26 cellular contexts compared by ENCODE assay signal in the genomic region with DNA sequence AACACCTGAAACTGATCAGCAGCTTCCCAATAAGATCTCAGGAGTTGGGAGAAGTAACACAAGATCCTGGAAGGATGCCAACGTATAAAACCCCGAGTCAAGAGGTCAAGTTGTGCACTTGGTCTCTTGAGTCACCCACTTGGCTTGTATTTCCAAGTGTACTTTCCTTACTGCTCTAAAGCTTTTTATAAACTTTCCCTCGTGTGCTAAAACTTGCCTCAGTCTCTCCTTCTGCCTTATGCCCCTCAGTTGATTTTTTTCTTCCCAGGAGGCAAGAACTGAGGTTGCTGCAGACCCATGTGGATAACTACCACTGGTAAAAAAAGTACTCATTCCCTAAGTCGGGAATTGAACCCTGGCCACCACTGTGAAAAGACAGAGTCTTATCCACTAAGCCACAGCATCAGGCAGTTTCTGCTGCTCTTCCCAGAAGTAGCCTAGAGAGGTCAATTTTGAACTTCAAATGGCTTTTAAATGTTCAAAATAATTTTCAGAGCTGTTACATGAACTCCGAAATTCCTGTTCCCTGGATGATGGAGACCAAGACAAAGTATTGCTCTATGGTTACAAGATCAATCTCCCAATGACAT. TPM values are rescaled to one million over a fixed set of nuclear protein-coding genes. Genes with fewer than 3 reads are reported as not detected.
DNase-seq lines count a peak whose midpoint lies in the region; ATAC-seq and TF ChIP-seq lines count a peak whose summit lies in the region.
"Had no signal": no experiment of that assay in that cellular context is flagged by ENCODE, and none has a peak within 500 bp of the region (broad histone marks: within the 10 kb centered on the region; RNA-seq: fewer than 3 reads in every experiment).

No MANE protein-coding gene starts in this region.

- no TSS peak for BruUV-seq in Calu3 (replicated peaks; lab: Mats Ljungman, UMichigan)

- H3K27ac ChIP-seq in testis, result no peak overlapping the region
- H3K27ac ChIP-seq: esophagus muscularis mucosa, heart left ventricle, ovary, right lobe of liver, thyroid gland had no signal

- CTCF ChIA-PET in Calu3 (lab: Charles Lee), result interaction anchor here (1.1 to 1.3 kb wide), 3 partner anchors 9 to 41 kb away, joined by 3 to 6 read pairs (median 4); partner anchors contain the start of gene ITLN1

- H3K4me1 Mint-ChIP-seq in Calu3 (ENCODE audit: low read depth, unreplicated experiment), result peaks cover 16% of the 10 kb centered on the region
- H3K4me1 Mint-ChIP-seq: activated CD4-positive, alpha-beta T cell treated with anti-CD3 and anti-CD28 coated beads, Interleukin-2, amount 10 ng/mL, durations not matched to agents 7 days and 5 days; central memory CD8-positive, alpha-beta T cell; stimulated activated memory B cell treated with anti-CD40 and anti-IgM and Interleukin-4, amounts not matched to agents 10 μg/mL and 1 μg/mL and 100 μg/mL, for 72 hours had no signal

- H3K36me3 Mint-ChIP-seq in Calu3 (ENCODE audit: insufficient read depth, unreplicated experiment), result peaks cover 5% of the 10 kb centered on the region

- no peaks in the 10 kb centered on the region for H3K36me3 ChIP-seq in adipocyte (ENCODE audit: control insufficient read depth, insufficient read depth, low read length, severe bottlenecking)
- H3K36me3 ChIP-seq in testis (ENCODE audit: low read depth, missing control alignments), result no peaks in the 10 kb centered on the region
- H3K36me3 ChIP-seq: esophagus muscularis mucosa, heart left ventricle, ovary, right lobe of liver, thyroid gland had no signal

- WGBS in testis, 2 donors, result 76 to 83% methylated on average over 5 of the region's 5 CpGs

- H3K9ac ChIP-seq in adipocyte (ENCODE audit: low read length), result no peak overlapping the region

- H3K9me3 ChIP-seq in adipocyte (ENCODE audit: control insufficient read depth, low read length), result peaks cover 4% of the 10 kb centered on the region
- no peaks in the 10 kb centered on the region for H3K9me3 ChIP-seq in testis
- H3K9me3 ChIP-seq: right lobe of liver, thyroid gland had no signal

- ATAC-seq in GM21825 (IDR thresholded peaks at IDR 0.05; ENCODE audit: unreplicated experiment), result no peak
- ATAC-seq: heart left ventricle; naive thymus-derived CD4-positive, alpha-beta T cell; Right ventricle myocardium inferior; stimulated activated memory B cell treated with anti-CD40 and anti-IgM and Interleukin-4, amounts not matched to agents 10 μg/mL and 1 μg/mL and 100 μg/mL, for 72 hours had no signal

- H3K27me3 ChIP-seq in adipocyte (replicated peaks; ENCODE audit: control insufficient read depth, insufficient read depth, low read length) (no peaks in the 10 kb centered on the region), testis (no peaks in the 10 kb centered on the region)
- H3K27me3 ChIP-seq: heart left ventricle, ovary, right lobe of liver, thyroid gland had no signal

- H3K27me3 Mint-ChIP-seq in Calu3 (ENCODE audit: unreplicated experiment), result peaks cover 24% of the 10 kb centered on the region

- H3K27ac Mint-ChIP-seq in Calu3 (ENCODE audit: unreplicated experiment), result peak overlapping the region; percentile 32
- H3K27ac Mint-ChIP-seq: activated CD4-positive, alpha-beta T cell treated with anti-CD3 and anti-CD28 coated beads, Interleukin-2, amount 10 ng/mL, durations not matched to agents 7 days and 5 days; CD4-positive, alpha-beta T cell; naive thymus-derived CD4-positive, alpha-beta T cell; stimulated activated memory B cell treated with anti-CD40 and anti-IgM and Interleukin-4, amounts not matched to agents 10 μg/mL and 1 μg/mL and 100 μg/mL, for 72 hours had no signal

- intact Hi-C loops in Calu3 (cut with micrococcal nuclease; ENCODE audit: unreplicated experiment), result no loop called here
- intact Hi-C loops in testis (cut with DNase I; ENCODE audit: low total_unique reads), result no loop called here

- H3K4me1 ChIP-seq in adipocyte (ENCODE audit: control insufficient read depth, insufficient read depth, low read length), result no peaks in the 10 kb centered on the region
- peaks cover 5% of the 10 kb centered on the region for H3K4me1 ChIP-seq in testis
- H3K4me1 ChIP-seq: esophagus muscularis mucosa, heart left ventricle, right lobe of liver had no signal

- no peak for DNase-seq in Calu3
- peak; percentile 48 for DNase-seq in HT-29 (ENCODE audit: low spot score)
- DNase-seq in adipocyte (ENCODE audit: low read depth), result peak; percentile 8
- DNase-seq in iris pigment epithelial cell (ENCODE audit: low read depth), result peak; percentile 23
- no peak for DNase-seq in foreskin melanocyte
- no peak for DNase-seq in inferior parietal cortex (ENCODE audit: extremely low spot score)
- DNase-seq in testis, result no peak
- DNase-seq: activated CD4-positive, alpha-beta T cell treated with anti-CD3 and anti-CD28 coated beads, Interleukin-2, amount 10 ng/mL, durations not matched to agents 7 days and 5 days; CD4-positive, alpha-beta T cell; DND-41; effector CD4-positive, alpha-beta T cell; heart left ventricle; KG1; mesenchymal stem cell; naive thymus-derived CD4-positive, alpha-beta T cell; NCI-H1417; NCI-H524; ovary; right lobe of liver had no signal

- peak overlapping the region; percentile 2 for H3K4me3 Mint-ChIP-seq in Calu3 (ENCODE audit: low read depth, unreplicated experiment)
- H3K4me3 Mint-ChIP-seq: activated CD4-positive, alpha-beta T cell treated with anti-CD3 and anti-CD28 coated beads, Interleukin-2, amount 10 ng/mL, durations not matched to agents 7 days and 5 days; CD4-positive, alpha-beta T cell; central memory CD8-positive, alpha-beta T cell; stimulated activated memory B cell treated with anti-CD40 and anti-IgM and Interleukin-4, amounts not matched to agents 10 μg/mL and 1 μg/mL and 100 μg/mL, for 72 hours had no signal

- no peak for TF ChIP-seq POLR2A in testis (IDR thresholded peaks at IDR 0.05)

- TF ChIP-seq CTCF in Calu3 (IDR thresholded peaks at IDR 0.05; ENCODE audit: unreplicated experiment) (no peak), testis (IDR thresholded peaks at IDR 0.05) (no peak)

- H3K9me3 Mint-ChIP-seq in Calu3 (ENCODE audit: low read depth, unreplicated experiment), result peaks cover 10% of the 10 kb centered on the region
- H3K9me3 Mint-ChIP-seq: CD4-positive, alpha-beta T cell; central memory CD8-positive, alpha-beta T cell had no signal

- H3K4me3 ChIP-seq in adipocyte (ENCODE audit: low read length), result no peak overlapping the region
- no peak overlapping the region for H3K4me3 ChIP-seq in testis
- H3K4me3 ChIP-seq: esophagus muscularis mucosa, heart left ventricle, ovary, right lobe of liver, thyroid gland had no signal

RNA-seq across cellular contexts. Expression of gene ITLN2, which starts 28.9 kb away (rescaled TPM):
- not detected in 2 replicates for total RNA-seq in Calu3 (2022)
- total RNA-seq in HT-29 (2014; rRNA removed; shearing (Covaris generic)), result not detected in 2 replicates
- total RNA-seq in testis, result 1 to 10 TPM in 1 of 2 donors, not detected in 1; 6.4 TPM
- 1.5 TPM for polyA plus RNA-seq in testis (ENCODE audit: insufficient read depth, low read depth, low replicate concordance)
- total RNA-seq: activated CD4-positive, alpha-beta T cell treated with anti-CD3 and anti-CD28 coated beads, Interleukin-2, amount 10 ng/mL, durations not matched to agents 7 days and 5 days; CD4-positive, alpha-beta T cell; esophagus muscularis mucosa; naive thymus-derived CD4-positive, alpha-beta T cell; Right ventricle myocardium inferior; thyroid gland had no signal
- polyA plus RNA-seq: AG04450; naive thymus-derived CD4-positive, alpha-beta T cell had no signal

RNA-seq across cellular contexts. Expression of gene ITLN1, which starts 40.8 kb away (rescaled TPM):
- total RNA-seq in Calu3 (2022) (0.54 TPM in 1 of 2 replicates, not detected in the other), testis (1 to 10 TPM; 2.3 to 8.8 TPM)
- not detected in 2 replicates for total RNA-seq in HT-29 (2014; rRNA removed; shearing (Covaris generic))
- 45.8 TPM for polyA plus RNA-seq in testis (ENCODE audit: insufficient read depth, low read depth, low replicate concordance)
- total RNA-seq: activated CD4-positive, alpha-beta T cell treated with anti-CD3 and anti-CD28 coated beads, Interleukin-2, amount 10 ng/mL, durations not matched to agents 7 days and 5 days; CD4-positive, alpha-beta T cell; thyroid gland had no signal
- polyA plus RNA-seq: AG04450; naive thymus-derived CD4-positive, alpha-beta T cell had no signal

Comparison
In these comparisons a context has a peak if more than half of its experiments do, and no peak if none do; other contexts are left out.
1. DNase-seq: peak in HT-29 (single experiment), adipocyte (single experiment) and iris pigment epithelial cell (single experiment); none in Calu3 (single experiment), foreskin melanocyte (single experiment), inferior parietal cortex (single experiment) and testis (single experiment).